Comparison of ENCODE assay signal across 8 cellular contexts in the genomic region with DNA sequence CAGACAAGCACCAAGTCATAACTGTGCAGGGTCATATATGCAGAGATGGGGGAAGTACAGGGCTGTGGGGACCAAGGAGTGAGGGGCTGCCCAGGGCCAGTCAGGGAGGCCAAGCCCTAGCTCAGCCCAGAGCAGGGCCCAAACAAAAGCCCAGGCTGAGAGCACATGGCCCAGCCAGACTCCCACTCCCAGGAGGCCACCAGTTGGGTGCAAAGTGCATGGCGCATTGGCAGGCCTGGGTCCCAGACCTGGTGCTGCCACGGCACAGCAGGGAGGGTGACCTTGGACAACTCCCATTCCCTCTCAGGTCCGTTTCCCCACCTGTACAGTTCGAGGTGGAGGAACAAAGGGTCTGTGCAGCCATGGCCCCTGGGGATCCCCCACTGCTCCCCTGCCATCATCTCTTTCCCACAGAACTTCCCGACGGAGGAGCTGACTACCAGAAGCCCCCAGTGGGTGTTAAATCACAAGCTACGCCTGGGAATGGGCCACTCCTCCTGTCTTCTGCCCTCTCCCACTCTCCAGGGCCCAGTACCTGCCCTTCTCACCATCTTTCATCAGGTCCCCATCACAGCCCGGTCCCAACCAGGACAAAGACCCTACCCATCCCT. TPM values are rescaled to one million over a fixed set of nuclear protein-coding genes. Genes with fewer than 3 reads are reported as not detected.
DNase-seq lines count a peak whose midpoint lies in the region; ATAC-seq and TF ChIP-seq lines count a peak whose summit lies in the region.

No MANE protein-coding gene starts in this region.

- H3K27ac ChIP-seq in WERI-Rb-1 (peak overlapping the region; percentile 62), trophoblast cell (ENCODE audit: low read depth, low read length) (no peak overlapping the region)

- in situ Hi-C loops in ACHN (cut with HindIII; ENCODE audit: low pct_ligation_motif_present, low pct_unique_long_range_greater_than_20kb, low sequenced_read_pairs), result no loop called here

- H3K9me3 ChIP-seq in WERI-Rb-1 (ENCODE audit: severe bottlenecking), result no peaks in the 10 kb centered on the region
- peaks cover 1% of the 10 kb centered on the region for H3K9me3 ChIP-seq in trophoblast cell (ENCODE audit: insufficient read depth, low read depth, low read length)

- H3K18ac ChIP-seq in trophoblast cell (ENCODE audit: low read length), result peak overlapping the region; percentile 28

- TF ChIP-seq CTCF in WERI-Rb-1 (IDR thresholded peaks at IDR 0.05; ENCODE audit: low read depth, low read length) (no peak), foreskin fibroblast (IDR thresholded peaks at IDR 0.05; ENCODE audit: low read depth, low read length) (no peak)

- H3K4me3 ChIP-seq in WERI-Rb-1 (ENCODE audit: low read depth, low read length) (peak overlapping the region; percentile 68), foreskin fibroblast (ENCODE audit: low read depth in 1 of 2, low read length in 2 of 2) (peak overlapping the region; percentile 59 to 60), trophoblast cell (ENCODE audit: low read depth, low read length) (peak overlapping the region; percentile 86)

- ATAC-seq in GM21717 (IDR thresholded peaks at IDR 0.05; ENCODE audit: unreplicated experiment), result peak; percentile 15

- H2AFZ ChIP-seq in trophoblast cell (ENCODE audit: insufficient read depth, low read length, poor library complexity), result peak overlapping the region; percentile 75

- peak overlapping the region; percentile 74 for H4K8ac ChIP-seq in trophoblast cell (ENCODE audit: low read depth, low read length)

- H4K12ac ChIP-seq in trophoblast cell (ENCODE audit: low read depth, low read length), result peak overlapping the region; percentile 79

- no peaks in the 10 kb centered on the region for H3K79me2 ChIP-seq in trophoblast cell (ENCODE audit: control insufficient read depth, insufficient read depth, low read length, poor library complexity)

- peak overlapping the region; percentile 73 for H3K4me2 ChIP-seq in trophoblast cell (ENCODE audit: low read length)

- H3K9ac ChIP-seq in trophoblast cell (ENCODE audit: low read length), result peak overlapping the region; percentile 4

- no peak overlapping the region for H2BK5ac ChIP-seq in trophoblast cell (ENCODE audit: low read depth, low read length, poor library complexity)

- H2BK12ac ChIP-seq in trophoblast cell (ENCODE audit: low read length), result no peak overlapping the region

- peak overlapping the region; percentile 82 for H2AK5ac ChIP-seq in trophoblast cell (ENCODE audit: low read length)

- peak overlapping the region; percentile 22 for H4K91ac ChIP-seq in trophoblast cell (ENCODE audit: low read depth, low read length)

- H3K27me3 ChIP-seq in WERI-Rb-1 (ENCODE audit: insufficient read depth, low read depth, severe bottlenecking), result no peaks in the 10 kb centered on the region
- no peaks in the 10 kb centered on the region for H3K27me3 ChIP-seq in trophoblast cell (ENCODE audit: insufficient read depth, low read length)

- DNase-seq in AG08396 (ENCODE audit: low spot score) (peak; percentile 7), WERI-Rb-1 (no peak), foreskin fibroblast (no peak), trophoblast cell (no peak), ACHN (no peak), NCI-H1694 treated with DMSO at 0.1 percent for 48 hours (lab: John Stamatoyannopoulos, UW) (no peak), NCI-H2029 (lab: John Stamatoyannopoulos, UW) (no peak)

- H2BK120ac ChIP-seq in trophoblast cell (ENCODE audit: insufficient read depth, low read length, poor library complexity), result peak overlapping the region; percentile 4

- H3K36me3 ChIP-seq in WERI-Rb-1, result peaks cover 4% of the 10 kb centered on the region
- no peaks in the 10 kb centered on the region for H3K36me3 ChIP-seq in trophoblast cell (ENCODE audit: control insufficient read depth in 1 of 2, insufficient read depth in 2 of 2, low read length in 2 of 2)

- H3K14ac ChIP-seq in trophoblast cell (ENCODE audit: low read length), result peak overlapping the region; percentile 81

- H3K4ac ChIP-seq in trophoblast cell (ENCODE audit: low read depth, low read length), result peak overlapping the region; percentile 37

- peaks cover 8 to 9% of the 10 kb centered on the region in 2 experiments for H3K4me1 ChIP-seq in trophoblast cell (ENCODE audit: control insufficient read depth in 1 of 2, insufficient read depth in 2 of 2, low read length in 2 of 2)

- no CpG with 5 or more reads among the region's 8 CpGs for WGBS in trophoblast cell (ENCODE audit: extremely low coverage, insufficient coverage, insufficient read length)

- peaks cover 5% of the 10 kb centered on the region for H3K79me1 ChIP-seq in trophoblast cell (ENCODE audit: low read length)

- H3K23ac ChIP-seq in trophoblast cell (ENCODE audit: low read length), result no peak overlapping the region

RNA-seq across cellular contexts. Expression of gene NIPSNAP1, which starts 0.6 kb away (rescaled TPM):
- 57.0 and 61.6 TPM in 2 replicates for polyA plus RNA-seq in trophoblast cell (2013)

RNA-seq across cellular contexts. Expression of gene NF2, which starts 23.1 kb away (rescaled TPM):
- polyA plus RNA-seq in trophoblast cell (2013), result 9.8 and 10.0 TPM in 2 replicates

RNA-seq across cellular contexts. Expression of gene THOC5, which starts 26.7 kb away (rescaled TPM):
- polyA plus RNA-seq in trophoblast cell (2013), result 20.4 and 21.2 TPM in 2 replicates
